Comparison of ENCODE assay signal across 15 cellular contexts in the genomic region with DNA sequence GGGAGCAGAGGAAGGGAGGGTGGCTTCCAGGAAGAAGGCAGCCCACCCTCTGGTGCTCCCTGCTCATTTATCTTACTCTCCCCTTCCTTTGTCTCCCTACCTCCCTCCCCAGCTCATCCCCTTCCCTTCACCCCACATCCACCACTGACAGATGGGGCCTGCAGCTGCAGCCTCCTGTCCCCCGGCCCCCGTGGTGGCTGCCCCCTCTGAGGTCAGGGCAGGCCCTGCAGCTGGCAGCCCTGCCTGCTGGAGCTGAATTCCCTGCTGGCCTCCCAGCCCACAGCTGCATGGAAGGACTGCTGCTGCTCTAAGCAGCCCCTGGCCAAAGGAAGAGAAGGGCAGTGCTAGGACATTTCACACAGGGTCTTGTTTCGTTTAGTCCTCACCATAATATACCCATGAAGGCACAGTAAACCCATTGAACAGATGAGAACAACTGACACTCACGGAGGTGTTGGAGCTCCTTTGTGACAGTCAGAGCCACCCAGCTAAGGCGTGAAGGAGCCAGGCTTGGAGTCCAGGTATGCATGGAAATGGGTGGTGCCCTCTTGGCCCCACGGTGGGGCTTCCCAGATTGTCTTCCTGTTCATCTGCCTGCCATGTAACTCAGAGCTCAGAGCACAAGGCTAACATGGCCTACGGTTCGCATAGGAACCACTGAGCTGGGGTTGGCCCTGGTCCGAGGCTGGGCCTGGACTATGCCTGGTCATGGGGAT.
"Had no signal": no experiment of that assay in that cellular context is flagged by ENCODE, and none has a peak within 500 bp of the region (broad histone marks: within the 10 kb centered on the region; RNA-seq: fewer than 3 reads in every experiment).

No MANE protein-coding gene starts in this region.

- H3K4me3 Mint-ChIP-seq: activated naive CD4-positive, alpha-beta T cell treated with anti-CD3 and anti-CD28 coated beads, Interleukin-2, amount 50 U/mL, for 24 hours; nephron; stimulated activated memory B cell treated with anti-CD40 and anti-IgM and Interleukin-4, amounts not matched to agents 10 μg/mL and 1 μg/mL and 100 μg/mL, for 72 hours had no signal

- H3K27me3 ChIP-seq: left lung, pancreas had no signal

- H3K4me3 ChIP-seq: body of pancreas, left lung, pancreas, tibial nerve had no signal

- H3K9me3 ChIP-seq: body of pancreas, left lung, pancreas, tibial nerve had no signal

- H3K9me3 Mint-ChIP-seq: activated naive CD4-positive, alpha-beta T cell treated with anti-CD3 and anti-CD28 coated beads, Interleukin-2, amount 50 U/mL, for 24 hours; nephron; stimulated activated memory B cell treated with anti-CD40 and anti-IgM and Interleukin-4, amounts not matched to agents 10 μg/mL and 1 μg/mL and 100 μg/mL, for 72 hours had no signal

- ATAC-seq: body of pancreas; foreskin keratinocyte; left lung; pancreas; stimulated activated memory B cell treated with anti-CD40 and anti-IgM and Interleukin-4, amounts not matched to agents 10 μg/mL and 1 μg/mL and 100 μg/mL, for 72 hours had no signal

- H3K4me1 Mint-ChIP-seq: activated naive CD4-positive, alpha-beta T cell treated with anti-CD3 and anti-CD28 coated beads, Interleukin-2, amount 50 U/mL, for 24 hours; stimulated activated memory B cell treated with anti-CD40 and anti-IgM and Interleukin-4, amounts not matched to agents 10 μg/mL and 1 μg/mL and 100 μg/mL, for 72 hours had no signal

- H3K36me3 Mint-ChIP-seq: activated naive CD4-positive, alpha-beta T cell treated with anti-CD3 and anti-CD28 coated beads, Interleukin-2, amount 50 U/mL, for 24 hours; stimulated activated memory B cell treated with anti-CD40 and anti-IgM and Interleukin-4, amounts not matched to agents 10 μg/mL and 1 μg/mL and 100 μg/mL, for 72 hours had no signal

- H3K27ac ChIP-seq: body of pancreas, foreskin keratinocyte, left lung, pancreas, tibial nerve had no signal

- H3K36me3 ChIP-seq: left lung, pancreas, tibial nerve had no signal

- H3K4me1 ChIP-seq: body of pancreas, foreskin keratinocyte, pancreas, tibial nerve had no signal

- DNase-seq: activated CD4-positive, alpha-beta T cell treated with anti-CD3 and anti-CD28 coated beads, Interleukin-2, amount 50 U/mL, for 48 hours; activated CD4-positive, CD25-positive, alpha-beta regulatory T cell treated with anti-CD3 and anti-CD28 coated beads, Interleukin-2, amount 50 U/mL, for 72 hours; amniotic stem cell; body of pancreas; dermis blood vessel endothelial cell; foreskin keratinocyte; mesenchymal stem cell; retina; stimulated activated CD4-positive, alpha-beta T cell treated with anti-CD3 and anti-CD28 coated beads, Interleukin-1b, Interleukin-23, amount 100 ng/mL, for 48 hours had no signal

- H3K27ac Mint-ChIP-seq: activated naive CD4-positive, alpha-beta T cell treated with anti-CD3 and anti-CD28 coated beads, Interleukin-2, amount 50 U/mL, for 24 hours; stimulated activated memory B cell treated with anti-CD40 and anti-IgM and Interleukin-4, amounts not matched to agents 10 μg/mL and 1 μg/mL and 100 μg/mL, for 72 hours had no signal
